Comparison of ENCODE assay signal across 3 cellular contexts in the genomic region with DNA sequence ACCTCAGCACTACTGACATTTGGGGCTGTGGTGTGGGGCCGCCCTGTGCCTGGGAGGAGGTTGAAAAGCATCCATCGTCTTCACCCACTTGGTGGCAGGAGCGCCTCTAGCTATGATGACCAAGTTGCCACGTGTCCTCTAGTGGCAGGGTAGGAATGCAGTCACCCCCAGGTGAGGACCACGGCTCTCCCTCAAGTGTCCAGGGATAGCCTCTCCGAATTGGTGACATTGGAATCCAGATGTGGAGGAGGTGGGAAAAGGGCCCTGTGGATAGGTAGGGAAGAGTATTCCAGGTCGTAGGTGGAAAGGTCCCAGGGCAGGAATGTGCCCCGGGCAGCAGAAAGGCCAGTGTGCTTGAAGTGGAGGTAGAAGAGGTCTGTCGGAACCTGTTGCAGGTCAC.
TF ChIP-seq lines count a peak whose summit lies in the region.

No MANE protein-coding gene starts in this region.

TF ChIP-seq in SK-N-SH, 30 proteins besides CTCF, POLR2A, EP300 and RAD21 (continued from another document):
- TF ChIP-seq MAX (IDR thresholded peaks at IDR 0.05; ENCODE audit: low read depth): no peak
- no peak for TF ChIP-seq TCF12 (IDR thresholded peaks at IDR 0.05)
- no peak for TF ChIP-seq MEF2A (IDR thresholded peaks at IDR 0.05; ENCODE audit: borderline replicate concordance, low read depth)
- no peak for TF ChIP-seq NFIC (IDR thresholded peaks at IDR 0.05; ENCODE audit: borderline replicate concordance)
- TF ChIP-seq FOSL2 (IDR thresholded peaks at IDR 0.05; ENCODE audit: borderline replicate concordance, low read depth): no peak
- TF ChIP-seq RCOR1 (IDR thresholded peaks at IDR 0.05; ENCODE audit: low read length): no peak
- no peak for TF ChIP-seq RFX5 (IDR thresholded peaks at IDR 0.05; ENCODE audit: low read length)
TF ChIP-seq in SK-N-SH: peak in this region for 0.

TF ChIP-seq in SK-N-SH treated with all-trans-retinoic acid at 6 μM for 48 hours, 23 proteins besides CTCF, POLR2A, EP300 and RAD21:
- TF ChIP-seq PATZ1 (CRISPR knock-in tag; IDR thresholded peaks at IDR 0.05; ENCODE audit: borderline replicate concordance) (no peak), GLIS3 (CRISPR knock-in tag; IDR thresholded peaks at IDR 0.05) (no peak), TCF4 (CRISPR knock-in tag; IDR thresholded peaks at IDR 0.05; ENCODE audit: borderline replicate concordance) (no peak), ZFP3 (CRISPR knock-in tag; IDR thresholded peaks at IDR 0.05) (no peak), ZNF70 (CRISPR knock-in tag; IDR thresholded peaks at IDR 0.05) (no peak)
- TF ChIP-seq, protein P1, sequence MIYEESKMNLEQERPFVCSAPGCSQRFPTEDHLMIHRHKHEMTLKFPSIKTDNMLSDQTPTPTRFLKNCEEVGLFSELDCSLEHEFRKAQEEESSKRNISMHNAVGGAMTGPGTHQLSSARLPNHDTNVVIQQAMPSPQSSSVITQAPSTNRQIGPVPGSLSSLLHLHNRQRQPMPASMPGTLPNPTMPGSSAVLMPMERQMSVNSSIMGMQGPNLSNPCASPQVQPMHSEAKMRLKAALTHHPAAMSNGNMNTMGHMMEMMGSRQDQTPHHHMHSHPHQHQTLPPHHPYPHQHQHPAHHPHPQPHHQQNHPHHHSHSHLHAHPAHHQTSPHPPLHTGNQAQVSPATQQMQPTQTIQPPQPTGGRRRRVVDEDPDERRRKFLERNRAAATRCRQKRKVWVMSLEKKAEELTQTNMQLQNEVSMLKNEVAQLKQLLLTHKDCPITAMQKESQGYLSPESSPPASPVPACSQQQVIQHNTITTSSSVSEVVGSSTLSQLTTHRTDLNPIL (CRISPR knock-in tag; IDR thresholded peaks at IDR 0.05; ENCODE audit: low read depth): no peak

TF ChIP-seq in HEK293, 187 proteins besides CTCF, POLR2A, EP300 and RAD21 (continued from another document):
- TF ChIP-seq ZBTB11 (tag by site-specific recombination; conservative IDR thresholded peaks at IDR 0.05; ENCODE audit: low read depth) (no peak), ZNF23 (tag by site-specific recombination; IDR thresholded peaks at IDR 0.05; ENCODE audit: borderline replicate concordance) (no peak), ZNF514 (tag by site-specific recombination; IDR thresholded peaks at IDR 0.05) (no peak), ZNF175 (tag by site-specific recombination; IDR thresholded peaks at IDR 0.05) (no peak), ZNF155 (tag by site-specific recombination; IDR thresholded peaks at IDR 0.05) (no peak), GLI2 (tag by site-specific recombination; IDR thresholded peaks at IDR 0.05; ENCODE audit: borderline replicate concordance, low read depth) (no peak), ZBTB44 (tag by site-specific recombination; IDR thresholded peaks at IDR 0.05) (no peak), ZNF202 (tag by site-specific recombination; IDR thresholded peaks at IDR 0.05; ENCODE audit: borderline replicate concordance) (no peak), BCL6B (tag by site-specific recombination; IDR thresholded peaks at IDR 0.05) (no peak), ZNF549 (tag by site-specific recombination; IDR thresholded peaks at IDR 0.05) (no peak), ZNF157 (tag by site-specific recombination; IDR thresholded peaks at IDR 0.05) (no peak), ZNF510 (tag by site-specific recombination; IDR thresholded peaks at IDR 0.05; ENCODE audit: insufficient replicate concordance) (no peak), ZNF391 (tag by site-specific recombination; IDR thresholded peaks at IDR 0.05; ENCODE audit: borderline replicate concordance, low read depth) (no peak)
